Comparison of ENCODE assay signal across 25 cellular contexts in the genomic region with DNA sequence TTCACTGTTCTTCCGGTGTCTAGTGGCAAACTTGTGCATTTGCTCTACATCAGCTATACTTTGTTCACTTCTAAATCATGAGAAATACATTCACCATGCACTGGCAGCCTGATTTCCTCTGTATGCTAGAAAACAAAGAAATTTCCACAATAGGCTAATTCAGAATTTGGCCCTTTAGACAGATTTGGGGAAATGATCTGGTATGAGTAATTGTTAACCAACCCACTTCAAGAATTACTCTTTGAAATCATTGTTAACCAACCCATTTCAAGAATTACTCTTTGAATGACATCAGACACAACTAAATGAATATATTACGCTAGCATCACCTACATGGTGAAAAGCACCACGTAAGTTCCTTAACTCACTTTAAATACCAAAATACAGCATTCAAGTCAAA. TPM values are rescaled to one million over a fixed set of nuclear protein-coding genes. Genes with fewer than 3 reads are reported as not detected.
A peak's percentile ranks its signal among the peaks of the same experiment; 100 is the strongest.
DNase-seq lines count a peak whose midpoint lies in the region; ATAC-seq, FAIRE-seq and TF ChIP-seq lines count a peak whose summit lies in the region.
"Had no signal": no experiment of that assay in that cellular context is flagged by ENCODE, and none has a peak within 500 bp of the region (broad histone marks: within the 10 kb centered on the region; RNA-seq: fewer than 3 reads in every experiment).

No MANE protein-coding gene starts in this region.

- SMC1A ChIA-PET in GM12878 (lab: Charles Lee; ENCODE audit: uncharacterized antibody, unreplicated experiment) = interaction anchor here (0.6 to 4.3 kb wide), 17 partner anchors 9 to 243 kb away, joined by 3 to 22 read pairs (median 5); partner anchors contain the start of gene APBB2

- peak; percentile 6 for FAIRE-seq in D721Med (lab: Jason Lieb, UNC)
- FAIRE-seq in GM12878 (lab: Jason Lieb, UNC) = no peak
- FAIRE-seq: G401.6, GM19239, H1, RCC 7860 had no signal

- H3K9me2 ChIP-seq in SK-N-SH = no peaks in the 10 kb centered on the region

- no peak for ATAC-seq in SK-N-SH treated with all-trans-retinoic acid at 6 μM for 48 hours
- ATAC-seq in GM12878 = peak; percentile 70
- ATAC-seq: CD8-positive, alpha-beta T cell; HCT116 had no signal

- CTCF ChIA-PET in SK-N-SH (lab: Yijun Ruan, JAX) (interaction anchor here (0.7 to 4.0 kb wide), 2 partner anchors 14 to 461 kb away, joined by 3 to 38 read pairs; partner anchors contain the start of gene APBB2), GM12878 (lab: Yijun Ruan, JAX) (interaction anchor here (0.9 to 4.2 kb wide), 11 partner anchors 10 to 247 kb away, joined by 3 to 30 read pairs (median 5); partner anchors contain the start of gene APBB2)

- H3K4me2 ChIP-seq in SK-N-SH (peak overlapping the region; percentile 70), GM12878 (ENCODE audit: control insufficient read depth, insufficient read depth) (no peak overlapping the region)

- 62% methylated on average over 3 of the region's 3 CpGs for WGBS in SK-N-SH (ENCODE audit: low lambda C conversion rate)
- WGBS in GM12878 (ENCODE audit: insufficient coverage, insufficient replicate concordance, low lambda C conversion rate, missing lambda C conversion rate) = 20% methylated on average over 3 of the region's 3 CpGs

- H4K20me1 ChIP-seq in SK-N-SH (ENCODE audit: insufficient read depth) = no peaks in the 10 kb centered on the region; the same call in 1 of the 2 replicates
- H4K20me1 ChIP-seq in GM12878 (ENCODE audit: control insufficient read depth, insufficient read depth) = no peaks in the 10 kb centered on the region

- H3K9ac ChIP-seq in SK-N-SH (peak overlapping the region; percentile 5; the same call in 1 of the 2 replicates), GM12878 (ENCODE audit: control insufficient read depth, insufficient read depth, low read length) (no peak overlapping the region)

- RAD21 ChIA-PET in GM12878 (lab: Charles Lee; ENCODE audit: unreplicated experiment) = interaction anchor here (0.8 to 2.7 kb wide), 12 partner anchors 9 to 224 kb away, joined by 3 to 9 read pairs (median 3); no protein-coding TSS in a partner anchor

- DNase-seq in SK-N-SH (no peak), D721Med (ENCODE audit: insufficient read length, low spot score) (no peak), GM12878 (ENCODE audit: low read depth, low spot score) (no peak), pons (ENCODE audit: low spot score) (peak; percentile 78), NCI-H2029 (lab: John Stamatoyannopoulos, UW) (no peak), GM19240 (ENCODE audit: insufficient read length, low spot score) (no peak), SK-N-DZ (ENCODE audit: low spot score) (no peak)
- DNase-seq: AML-193; C1 segment of cervical spinal cord; CD8-positive, alpha-beta T cell; DMS153; MV-4-11; NCI-H1105 treated with DMSO at 0.1 percent for 48 hours; NCI-H1694; NCI-H2081 treated with DMSO at 0.1 percent for 48 hours; NCI-H2171 treated with DMSO at 0.1 percent for 48 hours; OCI-M1 had no signal

- no peak for TF ChIP-seq RAD21 in SK-N-SH (IDR thresholded peaks at IDR 0.05; ENCODE audit: low read length)
- TF ChIP-seq RAD21 in GM12878 (IDR thresholded peaks at IDR 0.05; ENCODE audit: insufficient read depth, low read depth, low read length) = no peak

- H3K36me3 ChIP-seq in SK-N-SH (replicated peaks in 1 of 2; ENCODE audit: control insufficient read depth in 1 of 2, insufficient read depth in 2 of 2, low read length in 1 of 2) (no peaks in the 10 kb centered on the region), GM12878 (ENCODE audit: control insufficient read depth in 2 of 2, insufficient read depth in 2 of 2, low read length in 1 of 2) (no peaks in the 10 kb centered on the region; a peak in 1 of 4 replicates)

- TF ChIP-seq CTCF in SK-N-SH (IDR thresholded peaks at IDR 0.05) (no peak), D721Med (IDR thresholded peaks at IDR 0.05; ENCODE audit: insufficient read depth, missing control alignments) (no peak), GM12878 (IDR thresholded peaks at IDR 0.05 in 2 of 3, conservative IDR thresholded peaks at IDR 0.05 in 1 of 3; ENCODE audit: control insufficient read depth in 2 of 3, extremely low read depth in 1 of 3, insufficient read depth in 1 of 3, low read depth in 3 of 3, low read length in 3 of 3) (no peak)

- in situ Hi-C loops in GM12878 (cut with MboI) = loop anchor here (25.0 kb wide), 1 partner anchor 1837 kb away; the partner anchor contains the start of gene RFC1

- intact Hi-C loops in GM12878 (cut with micrococcal nuclease; ENCODE audit: unreplicated experiment) = no loop called here

- TF ChIP-seq EP300 in SK-N-SH (IDR thresholded peaks at IDR 0.05; ENCODE audit: borderline replicate concordance in 1 of 2, low read depth in 1 of 2, low read length in 1 of 2) = no peak
- no peak for TF ChIP-seq EP300 in GM12878 (IDR thresholded peaks at IDR 0.05; ENCODE audit: borderline replicate concordance in 1 of 2, control insufficient read depth in 1 of 2, low read depth in 2 of 2, low read length in 2 of 2)

- TF ChIP-seq POLR2A in GM12878 (IDR thresholded peaks at IDR 0.05; ENCODE audit: low read depth, low read length) = no peak

- H2AFZ ChIP-seq in SK-N-SH (ENCODE audit: low read depth) = no peak overlapping the region
- H2AFZ ChIP-seq in GM12878 (ENCODE audit: control insufficient read depth, low read depth, low read length) = no peak overlapping the region

- POLR2A ChIA-PET in SK-N-SH (lab: Yijun Ruan, JAX) (interaction anchor here (0.5 kb wide), 1 partner anchor 85 kb away, joined by 3 read pairs; no protein-coding TSS in a partner anchor), GM12878 (lab: Charles Lee) (interaction anchor here (0.7 to 1.9 kb wide), 6 partner anchors 11 to 27 kb away, joined by 3 to 5 read pairs (median 4); partner anchors contain the start of gene APBB2)

- BruUV-seq in GM12878 (replicated peaks; lab: Mats Ljungman, UMichigan) = no TSS peak

- peaks cover 96% of the 10 kb centered on the region for H3K79me2 ChIP-seq in SK-N-SH (ENCODE audit: insufficient read depth)
- H3K79me2 ChIP-seq in GM12878 (ENCODE audit: control insufficient read depth, insufficient read depth, low read length) = peaks cover 65% of the 10 kb centered on the region

- H3K9me3 ChIP-seq in SK-N-SH (no peaks in the 10 kb centered on the region), GM12878 (replicated peaks; ENCODE audit: control insufficient read depth, insufficient read depth, low read length) (no peaks in the 10 kb centered on the region)

- no peaks in the 10 kb centered on the region for H3K27me3 ChIP-seq in SK-N-SH (ENCODE audit: insufficient read depth)
- no peaks in the 10 kb centered on the region for H3K27me3 ChIP-seq in GM12878 (replicated peaks in 1 of 2; ENCODE audit: control insufficient read depth in 2 of 2, insufficient read depth in 2 of 2, low read length in 1 of 2)

- peaks cover 39% of the 10 kb centered on the region for H3F3A ChIP-seq in SK-N-SH (replicated peaks; ENCODE audit: insufficient read depth)

- H3K4me3 ChIP-seq in SK-N-SH (ENCODE audit: low read depth in 2 of 2, low read length in 1 of 2) (no peak overlapping the region), GM12878 (no peak overlapping the region)
- H3K4me3 ChIP-seq: SK-N-MC had no signal

- peaks cover 10 to 60% of the 10 kb centered on the region in 2 experiments for H3K4me1 ChIP-seq in SK-N-SH (ENCODE audit: control insufficient read depth in 1 of 2, insufficient read depth in 2 of 2, low read depth in 1 of 2, low read length in 1 of 2)
- peaks cover 9% of the 10 kb centered on the region; the same call in 1 of the 2 replicates for H3K4me1 ChIP-seq in GM12878 (ENCODE audit: control insufficient read depth, insufficient read depth, low read length)

- H3K27ac ChIP-seq in SK-N-SH (ENCODE audit: low read depth in 2 of 2, low read length in 1 of 2) (peak overlapping the region in 1 of 2 experiments; percentile 96; a peak in 2 of 4 replicates), GM12878 (ENCODE audit: control insufficient read depth, insufficient read depth) (no peak overlapping the region)
- H3K27ac ChIP-seq: 22Rv1, SK-N-MC had no signal

RNA-seq across cellular contexts. Expression of gene APBB2, which starts 14.6 kb away (rescaled TPM):
- polyA plus RNA-seq in SK-N-SH (2012; rRNA removed) (49.8 and 56.6 TPM in 2 replicates), GM12878 (2011; rRNA removed) (12.1 and 18.8 TPM in 2 replicates), GM12878 (2014; fragmentation: Illumina TruSeq; extraction: Trizol) (19.8 and 23.3 TPM in 2 replicates), GM12878 (2014; fragmentation: Nextera tagmentation; extraction: Ambion mirVana) (1 to 10 TPM; 2.7 to 3.1 TPM), GM12878 (2014; rRNA removed) (10.6 and 12.5 TPM in 2 replicates), GM12878 (2016; fragmentation: Nextera tagmentation; extraction: Ambion mirVana) (10 to 100 TPM; 15.9 to 19.3 TPM)
- 42.3 and 54.5 TPM in 2 replicates for polyA plus RNA-seq in SK-N-SH (2012; cell fraction: cytosol; rRNA removed)
- polyA plus RNA-seq in SK-N-SH (2012; cell fraction: nucleus; rRNA removed) = 71.4 and 112 TPM in 2 replicates
- total RNA-seq in GM12878 (2013; cell fraction: nucleolus; rRNA removed) = 108 and 115 TPM in 2 replicates
- total RNA-seq in GM12878 (2014; rRNA removed) (22.2 and 23.1 TPM in 2 replicates), GM12878 (2014; rRNA removed; fragmentation: Illumina TruSeq; extraction: Trizol) (17.5 and 19.7 TPM in 2 replicates), GM12878 (2021) (24.6 and 24.8 TPM in 2 replicates)
- polyA plus RNA-seq in GM12878 (2011; ENCODE audit: low read depth) = 4.4 TPM
- polyA plus RNA-seq in GM12878 (2011; cell fraction: cytosol; rRNA removed) = 15.4 and 20.5 TPM in 2 replicates
- polyA plus RNA-seq in GM12878 (2011; cell fraction: nucleus; rRNA removed) = 18.9 and 19.3 TPM in 2 replicates
- polyA plus RNA-seq in GM12878 (2012) = 7.5 and 9.0 TPM in 2 replicates
- 43.5 and 47.3 TPM in 2 replicates for polyA minus RNA-seq in GM12878 (2011; rRNA and poly(A)+ RNA removed)
- 10.4 and 13.5 TPM in 2 replicates for polyA minus RNA-seq in GM12878 (2011; cell fraction: cytosol; rRNA and poly(A)+ RNA removed)
- 31.8 and 43.5 TPM in 2 replicates for polyA minus RNA-seq in GM12878 (2011; cell fraction: nucleus; rRNA and poly(A)+ RNA removed)
- polyA plus RNA-seq in SK-N-DZ (2014; cell fraction: cytosol; rRNA removed) = 31.1 and 42.5 TPM in 2 replicates
- polyA plus RNA-seq in SK-N-DZ (2014; cell fraction: nucleus; rRNA removed) = 28.4 and 33.8 TPM in 2 replicates

RNA-seq across cellular contexts. Expression of gene UCHL1, which starts 56.9 kb away (rescaled TPM):
- polyA plus RNA-seq in SK-N-SH (2012; rRNA removed) (1,518 and 1,901 TPM in 2 replicates), GM12878 (2011; rRNA removed) (0.14 and 0.29 TPM in 2 replicates), GM12878 (2014; fragmentation: Illumina TruSeq; extraction: Trizol) (130 and 178 TPM in 2 replicates), GM12878 (2014; fragmentation: Nextera tagmentation; extraction: Ambion mirVana) (10 to 100 TPM; 41.2 to 84.3 TPM), GM12878 (2014; rRNA removed) (142 and 153 TPM in 2 replicates), GM12878 (2016; fragmentation: Nextera tagmentation; extraction: Ambion mirVana) (100 to 1,000 TPM; 169 to 175 TPM)
- polyA plus RNA-seq in SK-N-SH (2012; cell fraction: cytosol; rRNA removed) = 1,568 and 1,703 TPM in 2 replicates
- polyA plus RNA-seq in SK-N-SH (2012; cell fraction: nucleus; rRNA removed) = 3,000 and 3,222 TPM in 2 replicates
- total RNA-seq in GM12878 (2013; cell fraction: nucleolus; rRNA removed) = not detected in 2 replicates
- total RNA-seq in GM12878 (2014; rRNA removed) (138 and 149 TPM in 2 replicates), GM12878 (2014; rRNA removed; fragmentation: Illumina TruSeq; extraction: Trizol) (104 and 111 TPM in 2 replicates), GM12878 (2021) (102 and 107 TPM in 2 replicates)
- polyA plus RNA-seq in GM12878 (2011; ENCODE audit: low read depth) = 49.9 TPM
- 0.40 and 0.55 TPM in 2 replicates for polyA plus RNA-seq in GM12878 (2011; cell fraction: cytosol; rRNA removed)
- polyA plus RNA-seq in GM12878 (2011; cell fraction: nucleus; rRNA removed) = 0.29 and 0.37 TPM in 2 replicates
- polyA plus RNA-seq in GM12878 (2012) = 31.9 and 46.9 TPM in 2 replicates
- not detected in 2 replicates for polyA minus RNA-seq in GM12878 (2011; rRNA and poly(A)+ RNA removed)
- polyA minus RNA-seq in GM12878 (2011; cell fraction: cytosol; rRNA and poly(A)+ RNA removed) = not detected in 2 replicates
- not detected in 2 replicates for polyA minus RNA-seq in GM12878 (2011; cell fraction: nucleus; rRNA and poly(A)+ RNA removed)
- polyA plus RNA-seq in SK-N-DZ (2014; cell fraction: cytosol; rRNA removed) = 2,506 and 2,812 TPM in 2 replicates
- polyA plus RNA-seq in SK-N-DZ (2014; cell fraction: nucleus; rRNA removed) = 4,720 and 4,854 TPM in 2 replicates
- total RNA-seq: CD8-positive, alpha-beta T cell had no signal

Comparison
In these comparisons a context has a peak if more than half of its experiments do, and no peak if none do; other contexts are left out.
1. RNA of gene UCHL1, which starts 56.9 kb away (polyA plus RNA-seq): 1,518 to 3,222 TPM in SK-N-SH; 0.14 to 178 TPM in GM12878; every median in the first group is over 4 times any median in the second.
2. Of the 26 proteins assayed by ChIP-seq in both GM12878 and SK-N-SH: peak only in GM12878: NFIC; only in SK-N-SH: TCF12; in both: none; in neither: 24.